Comparison of ENCODE assay signal across 8 cellular contexts in the genomic region with DNA sequence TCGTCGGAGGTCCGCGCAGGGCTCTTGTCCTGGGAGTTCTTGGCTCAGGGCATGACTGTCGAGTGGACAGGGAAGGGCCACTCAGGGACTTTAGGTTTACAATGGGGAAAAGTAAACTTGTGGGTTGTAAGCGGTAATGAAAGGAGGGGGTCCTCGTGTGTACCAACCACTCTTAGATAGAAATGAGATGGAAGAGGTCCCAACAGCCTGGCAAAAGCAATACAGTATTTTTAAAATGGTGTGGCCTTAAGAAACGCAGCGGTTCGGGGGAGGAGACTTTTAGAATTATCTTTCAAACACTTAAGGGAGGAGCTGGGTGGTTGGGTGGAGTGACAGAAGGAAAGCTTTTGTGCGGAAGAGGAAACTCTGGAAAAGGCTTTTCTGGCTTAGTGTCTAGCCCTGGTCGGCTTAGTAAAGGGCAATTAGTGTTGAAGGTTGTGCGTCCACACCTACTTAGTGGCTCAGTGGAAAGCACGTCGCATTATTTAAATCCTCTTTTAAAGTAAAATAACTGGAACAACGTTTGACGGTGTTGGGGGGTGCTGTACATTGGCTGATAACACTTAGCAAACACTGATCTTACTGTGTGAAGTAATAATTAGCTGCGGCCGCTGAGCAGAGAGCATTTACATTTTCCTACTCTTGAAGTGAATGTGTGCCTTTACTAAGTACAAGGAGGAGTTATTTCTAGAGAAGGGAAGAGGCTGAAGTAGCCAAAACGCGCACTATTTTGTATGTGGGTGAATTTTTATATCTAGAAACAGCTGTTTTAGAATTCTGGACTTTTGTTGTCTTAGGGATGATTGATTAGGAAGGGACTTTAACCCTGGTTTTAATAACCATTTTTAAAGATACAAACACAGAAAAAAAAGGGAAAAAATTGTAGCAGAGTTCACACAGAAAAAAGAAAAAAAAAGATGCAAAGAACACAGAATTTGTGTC.
DNase-seq lines count a peak whose midpoint lies in the region; ATAC-seq and TF ChIP-seq lines count a peak whose summit lies in the region.

No MANE protein-coding gene starts in this region.

- DNase-seq in AG04449 (ENCODE audit: low read depth, low spot score) (no peak), NCI-H1694 treated with DMSO at 0.1 percent for 48 hours (lab: John Stamatoyannopoulos, UW) (peak; percentile 28), T1000 (lab: John Stamatoyannopoulos, UW) (peak; percentile 53), cerebellar cortex (ENCODE audit: low spot score) (peak; percentile 74), kidney glomerular epithelial cell (lab: John Stamatoyannopoulos, UW) (peak; percentile 86)
- DNase-seq in stimulated activated CD4-positive, alpha-beta T cell treated with anti-CD3 and anti-CD28 coated beads, TNF-alpha, amount 100 ng/mL, for 48 hours (ENCODE audit: low read depth in 3 of 3): peak in 2 of 3 donors; percentile 21 to 26

- peak; percentile 39 for ATAC-seq in GM18499 (IDR thresholded peaks at IDR 0.05; ENCODE audit: insufficient read depth, unreplicated experiment)
- ATAC-seq in HG02885 (IDR thresholded peaks at IDR 0.05; ENCODE audit: poor library complexity, unreplicated experiment): peak; percentile 50

- CTCF ChIA-PET in AG04449 (lab: Yijun Ruan, JAX): interaction anchor here (0.8 to 1.7 kb wide), 7 partner anchors 23 to 305 kb away, joined by 3 to 9 read pairs (median 3); no protein-coding TSS in a partner anchor

- TF ChIP-seq CTCF in AG04449 (IDR thresholded peaks at IDR 0.05; ENCODE audit: insufficient read depth, low read length, missing control alignments): no peak

- POLR2A ChIA-PET in AG04449 (lab: Yijun Ruan, JAX): interaction anchor here (0.6 to 2.4 kb wide), 20 partner anchors 9 to 291 kb away, joined by 3 to 19 read pairs (median 4); no protein-coding TSS in a partner anchor

- H3K4me3 ChIP-seq in AG04449 (ENCODE audit: low read depth, low read length): peak overlapping the region; percentile 98
